Comparison of ENCODE assay signal across 24 cellular contexts in the genomic region with DNA sequence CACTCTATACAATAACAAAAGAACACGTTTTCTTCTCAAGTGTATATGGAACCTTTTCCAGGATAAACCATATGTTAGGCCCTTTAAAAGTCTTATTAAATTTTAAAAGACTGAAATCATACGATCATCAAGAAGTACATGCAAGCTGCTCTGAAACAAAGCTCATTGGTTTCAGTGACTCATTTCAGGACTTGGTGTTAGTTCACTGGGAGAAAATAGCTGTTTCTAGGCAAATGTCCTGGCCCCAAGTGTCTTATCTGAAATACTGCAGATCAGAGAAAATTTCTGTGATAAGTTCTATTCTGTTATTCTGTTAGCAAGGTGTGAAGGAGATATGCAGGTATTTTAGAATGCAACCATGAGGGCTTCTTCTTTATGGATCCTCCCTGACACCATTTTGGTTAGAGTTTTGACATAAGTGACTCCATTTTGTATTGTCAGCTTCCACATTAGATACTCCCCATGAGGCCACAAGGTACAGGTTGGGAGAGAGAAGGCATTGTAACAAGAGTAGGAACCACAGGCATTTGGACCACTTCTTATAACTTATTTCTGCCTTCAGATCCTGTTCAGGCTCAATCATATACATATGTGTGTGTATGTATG.
DNase-seq lines count a peak whose midpoint lies in the region; ATAC-seq, FAIRE-seq and TF ChIP-seq lines count a peak whose summit lies in the region.
"Had no signal": no experiment of that assay in that cellular context is flagged by ENCODE, and none has a peak within 500 bp of the region (broad histone marks: within the 10 kb centered on the region; RNA-seq: fewer than 3 reads in every experiment).

No MANE protein-coding gene starts in this region.

- no peaks in the 10 kb centered on the region for H3K4me1 Mint-ChIP-seq in stimulated activated naive CD8-positive, alpha-beta T cell treated with anti-CD3 and anti-CD28 coated beads, Interleukin-15, amount 100 ng/mL, for 72 hours
- H3K4me1 Mint-ChIP-seq: activated naive CD8-positive, alpha-beta T cell treated with anti-CD3 and anti-CD28 coated beads for 36 hours had no signal

- no peak for TF ChIP-seq CTCF in coronary artery (IDR thresholded peaks at IDR 0.05)

- no peak overlapping the region for H3K4me3 Mint-ChIP-seq in stimulated activated naive CD8-positive, alpha-beta T cell treated with anti-CD3 and anti-CD28 coated beads, Interleukin-15, amount 100 ng/mL, for 72 hours
- H3K4me3 Mint-ChIP-seq: activated naive CD8-positive, alpha-beta T cell treated with anti-CD3 and anti-CD28 coated beads for 36 hours had no signal

- ATAC-seq in stimulated activated naive CD8-positive, alpha-beta T cell treated with anti-CD3 and anti-CD28 coated beads, Interleukin-15, amount 100 ng/mL, for 72 hours: peak; percentile 61
- no peak for ATAC-seq in stimulated activated naive CD8-positive, alpha-beta T cell treated with anti-CD3 and anti-CD28 coated beads, Interleukin-15, Interleukin-2, amounts not matched to agents 100 U/mL and 50 U/mL, for 24 hours
- ATAC-seq in HG02763 (IDR thresholded peaks at IDR 0.05; ENCODE audit: unreplicated experiment) (peak; percentile 48), HG03565 (IDR thresholded peaks at IDR 0.05; ENCODE audit: unreplicated experiment) (peak; percentile 65)

- no peak for DNase-seq in stimulated activated naive CD8-positive, alpha-beta T cell treated with anti-CD3 and anti-CD28 coated beads, Interleukin-15, amount 100 ng/mL, for 72 hours
- no peak for DNase-seq in stimulated activated naive CD8-positive, alpha-beta T cell treated with anti-CD3 and anti-CD28 coated beads, Interleukin-15, Interleukin-2, amounts not matched to agents 100 U/mL and 50 U/mL, for 24 hours
- no peak for DNase-seq in DMS 273 treated with DMSO at 0.1 percent for 48 hours (lab: John Stamatoyannopoulos, UW)
- DNase-seq in coronary artery (ENCODE audit: low spot score): no peak
- DNase-seq in GM19239 (ENCODE audit: insufficient read length, low spot score): no peak
- DNase-seq in KG1 (lab: John Stamatoyannopoulos, UW): no peak
- DNase-seq: 8988T; activated naive CD8-positive, alpha-beta T cell treated with anti-CD3 and anti-CD28 coated beads for 36 hours; activated T-cell treated with anti-CD3 and anti-CD28 coated beads, Interleukin-2, amount 50 U/mL, for 48 hours; DMS79 treated with DMSO at 0.1 percent for 48 hours; effector CD4-positive, alpha-beta T cell; H7; NCI-H2029; NCI-H524 treated with DMSO at 0.1 percent for 48 hours; PC-9; sigmoid colon; stimulated activated CD4-positive, alpha-beta T cell treated with anti-CD3 and anti-CD28 coated beads, Interleukin-2, amount 100 ng/mL, for 48 hours; stimulated activated CD8-positive, alpha-beta memory T cell treated with anti-CD3 and anti-CD28 coated beads, Interleukin-4, amount 100 ng/mL, for 48 hours had no signal

- no peak overlapping the region for H3K4me3 ChIP-seq in coronary artery
- H3K4me3 ChIP-seq: PC-9, sigmoid colon, tibial nerve had no signal

- FAIRE-seq in GM19239 (lab: Jason Lieb, UNC): no peak
- FAIRE-seq: keratinocyte, TTC549 had no signal

- H3K27ac Mint-ChIP-seq in stimulated activated naive CD8-positive, alpha-beta T cell treated with anti-CD3 and anti-CD28 coated beads, Interleukin-15, amount 100 ng/mL, for 72 hours: no peak overlapping the region
- H3K27ac Mint-ChIP-seq: activated naive CD8-positive, alpha-beta T cell treated with anti-CD3 and anti-CD28 coated beads for 36 hours had no signal

- peaks cover 31 to 44% of the 10 kb centered on the region in 2 donors for H3K9me3 Mint-ChIP-seq in stimulated activated naive CD8-positive, alpha-beta T cell treated with anti-CD3 and anti-CD28 coated beads, Interleukin-15, amount 100 ng/mL, for 72 hours

- H3K27ac ChIP-seq in coronary artery: no peak overlapping the region
- H3K27ac ChIP-seq: C4-2B, PC-9, sigmoid colon, tibial nerve had no signal

- peaks cover under 1% of the 10 kb centered on the region for H3K27me3 Mint-ChIP-seq in stimulated activated naive CD8-positive, alpha-beta T cell treated with anti-CD3 and anti-CD28 coated beads, Interleukin-15, amount 100 ng/mL, for 72 hours
- H3K27me3 Mint-ChIP-seq: activated naive CD8-positive, alpha-beta T cell treated with anti-CD3 and anti-CD28 coated beads for 36 hours had no signal
